In the genomic region with DNA sequence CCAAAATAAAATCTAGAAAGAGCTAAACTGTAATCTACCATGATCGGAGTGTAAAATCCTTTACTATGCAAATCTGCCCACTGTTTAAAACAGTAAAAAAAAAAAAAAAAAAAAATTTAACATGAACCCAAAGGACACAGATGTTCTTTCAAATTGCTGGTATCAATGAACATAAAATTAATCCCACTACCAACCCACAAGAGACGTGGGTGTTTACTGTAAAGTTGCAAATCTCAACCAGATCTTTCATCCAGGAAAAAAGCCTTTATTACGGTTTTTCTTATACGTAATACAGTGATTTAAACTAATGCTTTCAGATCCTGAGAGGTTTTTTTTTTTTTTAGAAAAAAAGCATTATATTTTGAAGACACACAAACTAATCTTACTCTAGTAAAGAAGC, we compare ENCODE assay signal across 19 cellular contexts. TPM values are rescaled to one million over a fixed set of nuclear protein-coding genes. Genes with fewer than 3 reads are reported as not detected.
A peak's percentile ranks its signal among the peaks of the same experiment; 100 is the strongest.
DNase-seq lines count a peak whose midpoint lies in the region; ATAC-seq, FAIRE-seq and TF ChIP-seq lines count a peak whose summit lies in the region.
"Had no signal": no experiment of that assay in that cellular context is flagged by ENCODE, and none has a peak within 500 bp of the region (broad histone marks: within the 10 kb centered on the region; RNA-seq: fewer than 3 reads in every experiment).

No MANE protein-coding gene starts in this region.

- no peak for DNase-seq in HepG2 (ENCODE audit: low spot score)
- DNase-seq in right lobe of liver, result no peak
- DNase-seq in PC-9, result no peak
- DNase-seq in hepatocyte (ENCODE audit: low spot score), result no peak
- DNase-seq in natural killer cell treated with Interleukin-12 subunit alpha and Interleukin-12 subunit beta and Interleukin-15 and Interleukin-18, amount 100 ng/mL, for 72 hours (ENCODE audit: low spot score), result no peak
- DNase-seq in NCI-H1048 (lab: John Stamatoyannopoulos, UW), result no peak
- DNase-seq in superior temporal gyrus (ENCODE audit: extremely low spot score), result no peak
- DNase-seq: 8988T, C1 segment of cervical spinal cord, COR-L47, DMS153, GOT3, Kasumi-1, NCI-H1436, NCI-H2029 treated with DMSO at 0.1 percent for 48 hours, NCI-H510A, NCI-H82, OCI-M1 had no signal

- CTCF ChIA-PET in HepG2 (lab: Yijun Ruan, JAX; ENCODE audit: low intra/inter-chr PET ratio, low total read pairs) (no interaction called here), PC-9 (lab: Charles Lee) (no interaction called here)

- POLR2A ChIA-PET in HepG2 (lab: Yijun Ruan, JAX), result interaction anchor here (4.7 kb wide), 1 partner anchor 61 kb away, joined by 163 read pairs; a partner anchor contains a TSS
- POLR2A ChIA-PET in PC-9 (lab: Charles Lee; ENCODE audit: unreplicated experiment), result no interaction called here

- TF ChIP-seq EP300 in HepG2 (IDR thresholded peaks at IDR 0.05; ENCODE audit: low read depth in 2 of 2, low read length in 2 of 2) (no peak), HepG2 (CRISPR knock-in tag; IDR thresholded peaks at IDR 0.05; ENCODE audit: borderline replicate concordance) (no peak)

- ATAC-seq in HepG2 (no peak), right lobe of liver (no peak), GM18498 (IDR thresholded peaks at IDR 0.05; ENCODE audit: unreplicated experiment) (no peak)
- ATAC-seq in natural killer cell treated with Interleukin-12 subunit alpha and Interleukin-12 subunit beta and Interleukin-15 and Interleukin-18, amount 100 ng/mL, for 72 hours, result no peak

- peaks cover 12% of the 10 kb centered on the region for H4K20me1 ChIP-seq in HepG2 (ENCODE audit: insufficient read depth, low read length)
- no peaks in the 10 kb centered on the region for H4K20me1 ChIP-seq in PC-9 (ENCODE audit: insufficient read depth)
- peaks cover 18% of the 10 kb centered on the region for H4K20me1 ChIP-seq in hepatocyte (ENCODE audit: insufficient read depth, poor library complexity, severe bottlenecking)

- H3K4me1 ChIP-seq in HepG2 (ENCODE audit: insufficient read depth, low read length) (peaks cover 45% of the 10 kb centered on the region), right lobe of liver (peaks cover 0 to 11% (median 5%) of the 10 kb centered on the region in 4 donors), PC-9 (replicated peaks; ENCODE audit: insufficient read depth) (peaks cover 24% of the 10 kb centered on the region), hepatocyte (ENCODE audit: insufficient read depth) (peaks cover 9% of the 10 kb centered on the region)

- H3K9me3 Mint-ChIP-seq in natural killer cell treated with Interleukin-12 subunit alpha and Interleukin-12 subunit beta and Interleukin-15 and Interleukin-18, amount 100 ng/mL, for 72 hours, result no peaks in the 10 kb centered on the region

- H3K36me3 ChIP-seq in HepG2 (replicated peaks in 1 of 2; ENCODE audit: control insufficient read depth in 1 of 2, insufficient read depth in 2 of 2, low read length in 2 of 2), result no peaks in the 10 kb centered on the region; a peak in 1 of 5 replicates
- H3K36me3 ChIP-seq in right lobe of liver, result no peaks in the 10 kb centered on the region
- H3K36me3 ChIP-seq in PC-9 (ENCODE audit: low read depth), result no peaks in the 10 kb centered on the region
- no peaks in the 10 kb centered on the region for H3K36me3 ChIP-seq in hepatocyte (replicated peaks; ENCODE audit: insufficient read depth, low read depth)

- H3K9ac ChIP-seq in HepG2 (ENCODE audit: insufficient read depth, low read depth, low read length), result 0 out of 2 replicates have a peak overlapping the region, but pooled peaks have one; percentile 95

- no peaks in the 10 kb centered on the region for H3K36me3 Mint-ChIP-seq in natural killer cell treated with Interleukin-12 subunit alpha and Interleukin-12 subunit beta and Interleukin-15 and Interleukin-18, amount 100 ng/mL, for 72 hours

- H2AFZ ChIP-seq in HepG2 (ENCODE audit: low read length) (no peak overlapping the region), PC-9 (no peak overlapping the region), hepatocyte (no peak overlapping the region)

- no peak overlapping the region for H3K27ac Mint-ChIP-seq in natural killer cell treated with Interleukin-12 subunit alpha and Interleukin-12 subunit beta and Interleukin-15 and Interleukin-18, amount 100 ng/mL, for 72 hours

- H3K4me3 ChIP-seq in HepG2 (replicated peaks in 1 of 3; ENCODE audit: insufficient read depth in 1 of 3, low read depth in 2 of 3, low read length in 3 of 3) (peak overlapping the region in 1 of 3 experiments; percentile 94; a peak in 3 of 6 replicates), right lobe of liver (no peak overlapping the region), PC-9 (0 out of 2 replicates have a peak overlapping the region, but pooled peaks have one; percentile 58), hepatocyte (no peak overlapping the region)

- H3F3A ChIP-seq in PC-9 (ENCODE audit: insufficient read depth, low read depth), result peaks cover 11% of the 10 kb centered on the region

- no peak overlapping the region for H3K4me3 Mint-ChIP-seq in natural killer cell treated with Interleukin-12 subunit alpha and Interleukin-12 subunit beta and Interleukin-15 and Interleukin-18, amount 100 ng/mL, for 72 hours

- H3K27ac ChIP-seq in HepG2 (ENCODE audit: extremely low read length, insufficient read depth, low read length), result no peak overlapping the region
- no peak overlapping the region for H3K27ac ChIP-seq in right lobe of liver
- H3K27ac ChIP-seq in PC-9, result no peak overlapping the region
- no peak overlapping the region for H3K27ac ChIP-seq in hepatocyte

- H3K9me2 ChIP-seq in PC-9 (ENCODE audit: insufficient read depth) (no peaks in the 10 kb centered on the region), hepatocyte (replicated peaks; ENCODE audit: insufficient read depth) (no peaks in the 10 kb centered on the region)

- intact Hi-C loops in HepG2 (cut with micrococcal nuclease; ENCODE audit: unreplicated experiment) (loop anchor here (5.0 kb wide), 1 partner anchor 75 kb away; no protein-coding TSS in a partner anchor), right lobe of liver (cut with DNase I) (no loop called here), PC-9 (cut with micrococcal nuclease; ENCODE audit: unreplicated experiment) (loop anchor here (10.0 kb wide), 1 partner anchor 268 kb away; no protein-coding TSS in a partner anchor)

- TF ChIP-seq CTCF in HepG2 (CRISPR knock-in tag; IDR thresholded peaks at IDR 0.05), result no peak
- no peak for TF ChIP-seq CTCF in right lobe of liver (IDR thresholded peaks at IDR 0.05)
- no peak for TF ChIP-seq CTCF in PC-9 (conservative IDR thresholded peaks at IDR 0.05)
- TF ChIP-seq CTCF in hepatocyte (IDR thresholded peaks at IDR 0.05; ENCODE audit: poor library complexity), result no peak

- FAIRE-seq in HepG2 (lab: Jason Lieb, UNC), result no peak

- peaks cover 23 to 27% of the 10 kb centered on the region in 2 donors for H3K4me1 Mint-ChIP-seq in natural killer cell treated with Interleukin-12 subunit alpha and Interleukin-12 subunit beta and Interleukin-15 and Interleukin-18, amount 100 ng/mL, for 72 hours (ENCODE audit: low read depth in 2 of 2)

- peaks cover 80% of the 10 kb centered on the region for H3K79me2 ChIP-seq in HepG2 (ENCODE audit: insufficient read depth, low read length)
- H3K79me2 ChIP-seq in PC-9 (ENCODE audit: low read depth), result peaks cover 53% of the 10 kb centered on the region
- peaks cover 69% of the 10 kb centered on the region for H3K79me2 ChIP-seq in hepatocyte

- TF ChIP-seq POLR2A in HepG2 (IDR thresholded peaks at IDR 0.05; ENCODE audit: insufficient read depth in 1 of 2, low read depth in 2 of 2, low read length in 2 of 2), result no peak
- TF ChIP-seq POLR2A in right lobe of liver (IDR thresholded peaks at IDR 0.05), result no peak

- H3K9me3 ChIP-seq in HepG2 (ENCODE audit: low read length) (no peaks in the 10 kb centered on the region), right lobe of liver (no peaks in the 10 kb centered on the region), PC-9 (ENCODE audit: insufficient read depth, low read depth) (no peaks in the 10 kb centered on the region), hepatocyte (ENCODE audit: low read depth) (no peaks in the 10 kb centered on the region)

- no peak for TF ChIP-seq RAD21 in HepG2 (CRISPR knock-in tag; IDR thresholded peaks at IDR 0.05)

- BruUV-seq in HepG2 (replicated peaks; lab: Mats Ljungman, UMichigan), result no TSS peak
- no TSS peak for BruUV-seq in PC-9 (replicated peaks; lab: Mats Ljungman, UMichigan)

- WGBS in HepG2 (ENCODE audit: low lambda C conversion rate), result 91% methylated on average over 4 of the region's 4 CpGs
- 89% methylated on average over 4 of the region's 4 CpGs for WGBS in right lobe of liver (ENCODE audit: insufficient coverage, low coverage, low lambda C conversion rate, missing lambda C conversion rate)
- 72% methylated on average over 4 of the region's 4 CpGs for WGBS in hepatocyte (ENCODE audit: low lambda C conversion rate, missing lambda C conversion rate)

- no peaks in the 10 kb centered on the region for H3K27me3 Mint-ChIP-seq in natural killer cell treated with Interleukin-12 subunit alpha and Interleukin-12 subunit beta and Interleukin-15 and Interleukin-18, amount 100 ng/mL, for 72 hours

- H3K27me3 ChIP-seq in HepG2 (ENCODE audit: control insufficient read depth in 1 of 2, insufficient read depth in 2 of 2, low read length in 2 of 2) (no peaks in the 10 kb centered on the region; a peak in 1 of 5 replicates), right lobe of liver (no peaks in the 10 kb centered on the region), PC-9 (ENCODE audit: insufficient read depth, low read depth) (no peaks in the 10 kb centered on the region), hepatocyte (no peaks in the 10 kb centered on the region)

- H3K4me2 ChIP-seq in HepG2 (ENCODE audit: low read depth, low read length), result peak overlapping the region; percentile 85
- peak overlapping the region; percentile 93 for H3K4me2 ChIP-seq in PC-9
- H3K4me2 ChIP-seq in hepatocyte, result peak overlapping the region; percentile 88

- in situ Hi-C loops in HepG2 (cut with HindIII; ENCODE audit: extremely low pct_ligation_motif_present, low pct_unique_long_range_greater_than_20kb), result loop anchor here (10.0 kb wide), 1 partner anchor 128 kb away; no protein-coding TSS in a partner anchor

RNA-seq across cellular contexts. Expression of a gene that starts 2.5 kb away (rescaled TPM):
- total RNA-seq in HepG2 (2016; rRNA removed; fragmentation: Illumina TruSeq; extraction: Trizol) (13.4 and 20.8 TPM in 2 replicates), right lobe of liver (1 to 10 TPM; 2.8 to 7.9 (median 5.5) TPM), PC-9 (2021) (34.0 and 36.8 TPM in 2 replicates), hepatocyte (14.3 and 18.6 TPM in 2 replicates)
- total RNA-seq in HepG2 (2016; cell fraction: cytosol; rRNA removed; fragmentation: Illumina TruSeq; extraction: Trizol; ENCODE audit: low read depth), result 7.7 and 10.8 TPM in 2 replicates
- total RNA-seq in HepG2 (2016; cell fraction: insoluble cytoplasmic fraction; rRNA removed; fragmentation: Illumina TruSeq; extraction: Trizol), result 14.1 and 18.9 TPM in 2 replicates
- total RNA-seq in HepG2 (2016; cell fraction: membrane; rRNA removed; fragmentation: Illumina TruSeq; extraction: Trizol), result 7.2 and 7.7 TPM in 2 replicates
- total RNA-seq in HepG2 (2016; cell fraction: nucleus; rRNA removed; fragmentation: Illumina TruSeq; extraction: Trizol), result 15.9 and 20.5 TPM in 2 replicates
- polyA plus RNA-seq in HepG2 (2011; rRNA removed) (22.8 and 27.0 TPM in 2 replicates), hepatocyte (3.0 and 7.3 TPM in 2 replicates)
- 11.7 and 16.3 TPM in 2 replicates for polyA plus RNA-seq in HepG2 (2011; cell fraction: cytosol; rRNA removed)
- polyA plus RNA-seq in HepG2 (2011; cell fraction: nucleus; rRNA removed), result 12.3 and 12.7 TPM in 2 replicates
- polyA plus RNA-seq in HepG2 (2012), result 22.1 and 28.8 TPM in 2 replicates
- 2.0 and 2.3 TPM in 2 replicates for polyA plus RNA-seq in HepG2 (2016; cell fraction: cytosol; fragmentation: Illumina TruSeq; extraction: Trizol; ENCODE audit: low read depth)
- polyA plus RNA-seq in HepG2 (2016; cell fraction: insoluble cytoplasmic fraction; fragmentation: Illumina TruSeq; extraction: Trizol; ENCODE audit: low read depth), result 16.9 and 17.0 TPM in 2 replicates
- 5.5 and 5.7 TPM in 2 replicates for polyA plus RNA-seq in HepG2 (2016; cell fraction: membrane; fragmentation: Illumina TruSeq; extraction: Trizol; ENCODE audit: low read depth)
- 18.9 and 20.6 TPM in 2 replicates for polyA plus RNA-seq in HepG2 (2016; cell fraction: nucleus; fragmentation: Illumina TruSeq; extraction: Trizol; ENCODE audit: insufficient read depth, low read depth)
- polyA minus RNA-seq in HepG2 (2011; rRNA and poly(A)+ RNA removed; ENCODE audit: low replicate concordance), result 7.3 and 19.3 TPM in 2 replicates
- 17.5 and 18.5 TPM in 2 replicates for polyA minus RNA-seq in HepG2 (2011; cell fraction: cytosol; rRNA and poly(A)+ RNA removed)
- 38.9 and 39.7 TPM in 2 replicates for polyA minus RNA-seq in HepG2 (2011; cell fraction: nucleus; rRNA and poly(A)+ RNA removed)
- total RNA-seq in natural killer cell treated with Interleukin-12 subunit alpha and Interleukin-12 subunit beta and Interleukin-15 and Interleukin-18, amount 100 ng/mL, for 72 hours, result 10 to 100 TPM; 15.0 to 22.4 TPM

Comparison
In these comparisons a context has a peak if more than half of its experiments do, and no peak if none do; other contexts are left out.
1. intact Hi-C loops: an anchor here in HepG2 (5.0 kb wide) and PC-9 (10.0 kb wide); none called in right lobe of liver.